24 cellular contexts compared by ENCODE assay signal in genomic region chr20:62978559-62978938, GRCh38. TPM values are rescaled to one million over a fixed set of nuclear protein-coding genes. Genes with fewer than 3 reads are reported as not detected.
DNase-seq lines count a peak whose midpoint lies in the region; ATAC-seq and FAIRE-seq lines count a peak whose summit lies in the region.
"Had no signal": no experiment of that assay in that cellular context is flagged by ENCODE, and none has a peak within 500 bp of the region (broad histone marks: within the 10 kb centered on the region; RNA-seq: fewer than 3 reads in every experiment).

No MANE protein-coding gene starts in this region.

- no peak for DNase-seq in activated CD4-positive, alpha-beta T cell treated with anti-CD3 and anti-CD28 coated beads, Interleukin-2, amount 10 ng/mL, durations not matched to agents 24 days and 14 days
- DNase-seq in activated CD4-positive, alpha-beta T cell treated with anti-CD3 and anti-CD28 coated beads for 36 hours = no peak
- DNase-seq in RPMI8226 (peak; percentile 24), naive B cell (no peak), GM19239 (ENCODE audit: insufficient read length, low spot score) (no peak), SW480 (ENCODE audit: low spot score) (no peak)
- DNase-seq in activated CD4-positive, alpha-beta T cell treated with anti-CD3 and anti-CD28 coated beads, Interleukin-2, amount 50 U/mL, for 1 hour = no peak
- DNase-seq: activated naive CD4-positive, alpha-beta T cell treated with Interleukin-2 at 50 U/mL for 16 hours; COR-L47; dorsolateral prefrontal cortex; H9; NCI-H2029; NCI-H510A treated with DMSO at 0.1 percent for 48 hours; uterus had no signal

- CTCF ChIA-PET in activated CD4-positive, alpha-beta T cell treated with anti-CD3 and anti-CD28 coated beads for 36 hours (lab: Charles Lee) = interaction anchor here (0.6 to 3.8 kb wide), 4 partner anchors 8 to 71 kb away, joined by 3 to 27 read pairs (median 4); no protein-coding TSS in a partner anchor

- peaks cover 50% of the 10 kb centered on the region for H3K27me3 Mint-ChIP-seq in activated CD4-positive, alpha-beta T cell treated with anti-CD3 and anti-CD28 coated beads, Interleukin-2, amount 10 ng/mL, durations not matched to agents 24 days and 14 days
- H3K27me3 Mint-ChIP-seq in activated CD4-positive, alpha-beta T cell treated with anti-CD3 and anti-CD28 coated beads for 36 hours = peaks cover 51% of the 10 kb centered on the region
- H3K27me3 Mint-ChIP-seq in naive B cell = peaks cover 43 to 85% (median 59%) of the 10 kb centered on the region in 3 donors

- H3K4me3 Mint-ChIP-seq in activated CD4-positive, alpha-beta T cell treated with anti-CD3 and anti-CD28 coated beads, Interleukin-2, amount 10 ng/mL, durations not matched to agents 24 days and 14 days = peak overlapping the region; percentile 56
- H3K4me3 Mint-ChIP-seq in activated CD4-positive, alpha-beta T cell treated with anti-CD3 and anti-CD28 coated beads for 36 hours = no peak overlapping the region
- H3K4me3 Mint-ChIP-seq in naive B cell = peak overlapping the region; percentile 29 to 88 (median 80)
- H3K4me3 Mint-ChIP-seq: brain, H9, nephron, WTC11 had no signal

- no peak for FAIRE-seq in GM19239 (lab: Jason Lieb, UNC)
- FAIRE-seq: A204.1 had no signal

- H3K36me3 Mint-ChIP-seq in activated CD4-positive, alpha-beta T cell treated with anti-CD3 and anti-CD28 coated beads, Interleukin-2, amount 10 ng/mL, durations not matched to agents 24 days and 14 days (ENCODE audit: low read depth) = no peaks in the 10 kb centered on the region
- H3K36me3 Mint-ChIP-seq in activated CD4-positive, alpha-beta T cell treated with anti-CD3 and anti-CD28 coated beads for 36 hours (ENCODE audit: low read depth) = no peaks in the 10 kb centered on the region
- H3K36me3 Mint-ChIP-seq in naive B cell = no peaks in the 10 kb centered on the region
- H3K36me3 Mint-ChIP-seq: brain, WTC11 had no signal

- ATAC-seq in activated CD4-positive, alpha-beta T cell treated with anti-CD3 and anti-CD28 coated beads for 36 hours = no peak
- ATAC-seq in HG02970 (IDR thresholded peaks at IDR 0.05; ENCODE audit: low FRiP score, unreplicated experiment) (peak; percentile 7), naive B cell (ENCODE audit: low read depth in 2 of 2) (no peak)
- ATAC-seq: Panc1 had no signal

- H3K4me1 Mint-ChIP-seq in activated CD4-positive, alpha-beta T cell treated with anti-CD3 and anti-CD28 coated beads, Interleukin-2, amount 10 ng/mL, durations not matched to agents 24 days and 14 days = peaks cover 21% of the 10 kb centered on the region
- H3K4me1 Mint-ChIP-seq in activated CD4-positive, alpha-beta T cell treated with anti-CD3 and anti-CD28 coated beads for 36 hours = peaks cover 27% of the 10 kb centered on the region
- peaks cover 28 to 58% (median 42%) of the 10 kb centered on the region in 3 donors for H3K4me1 Mint-ChIP-seq in naive B cell

- H3K27ac Mint-ChIP-seq in activated CD4-positive, alpha-beta T cell treated with anti-CD3 and anti-CD28 coated beads, Interleukin-2, amount 10 ng/mL, durations not matched to agents 24 days and 14 days = no peak overlapping the region
- H3K27ac Mint-ChIP-seq in activated CD4-positive, alpha-beta T cell treated with anti-CD3 and anti-CD28 coated beads for 36 hours = no peak overlapping the region
- peak overlapping the region; percentile 82 to 98 (median 92) for H3K27ac Mint-ChIP-seq in naive B cell
- H3K27ac Mint-ChIP-seq: H9, nephron, WTC11 had no signal

- intact Hi-C loops in activated CD4-positive, alpha-beta T cell treated with anti-CD3 and anti-CD28 coated beads, Interleukin-2, amount 10 ng/mL, durations not matched to agents 24 days and 14 days (cut with micrococcal nuclease) = no loop called here
- intact Hi-C loops in activated CD4-positive, alpha-beta T cell treated with anti-CD3 and anti-CD28 coated beads for 36 hours (cut with DNase I, micrococcal nuclease) = no loop called here

- POLR2A ChIA-PET in activated CD4-positive, alpha-beta T cell treated with anti-CD3 and anti-CD28 coated beads for 36 hours (lab: Charles Lee) = no interaction called here

- no peaks in the 10 kb centered on the region for H3K9me3 Mint-ChIP-seq in activated CD4-positive, alpha-beta T cell treated with anti-CD3 and anti-CD28 coated beads, Interleukin-2, amount 10 ng/mL, durations not matched to agents 24 days and 14 days
- no peaks in the 10 kb centered on the region for H3K9me3 Mint-ChIP-seq in activated CD4-positive, alpha-beta T cell treated with anti-CD3 and anti-CD28 coated beads for 36 hours (ENCODE audit: low read depth)
- H3K9me3 Mint-ChIP-seq in naive B cell = no peaks in the 10 kb centered on the region
- H3K9me3 Mint-ChIP-seq: H9, WTC11 had no signal

RNA-seq across cellular contexts. Expression of gene SLC17A9, which starts 26.0 kb away (rescaled TPM):
- 13.0 and 14.0 TPM in 2 replicates for total RNA-seq in activated CD4-positive, alpha-beta T cell treated with anti-CD3 and anti-CD28 coated beads, Interleukin-2, amount 10 ng/mL, durations not matched to agents 24 days and 14 days
- 10 to 100 TPM; 16.2 to 16.5 TPM for total RNA-seq in activated CD4-positive, alpha-beta T cell treated with anti-CD3 and anti-CD28 coated beads for 36 hours
- polyA plus RNA-seq in naive B cell (ENCODE audit: low read depth in 6 of 6) = 1 to 10 TPM; 3.1 to 10.0 (median 5.1) TPM

RNA-seq across cellular contexts. Expression of gene BHLHE23, which starts 28.2 kb away (rescaled TPM):
- not detected in 2 replicates for total RNA-seq in activated CD4-positive, alpha-beta T cell treated with anti-CD3 and anti-CD28 coated beads, Interleukin-2, amount 10 ng/mL, durations not matched to agents 24 days and 14 days
- not detected for total RNA-seq in activated CD4-positive, alpha-beta T cell treated with anti-CD3 and anti-CD28 coated beads for 36 hours
- polyA plus RNA-seq in naive B cell (ENCODE audit: low read depth in 6 of 6) = not detected
- total RNA-seq: dorsolateral prefrontal cortex, esophagus mucosa, glomerular endothelial cell, HT-29, lung, uterus had no signal
- polyA plus RNA-seq: lung had no signal

RNA-seq across cellular contexts. Expression of gene GID8, which starts 40.6 kb away (rescaled TPM):
- total RNA-seq in activated CD4-positive, alpha-beta T cell treated with anti-CD3 and anti-CD28 coated beads, Interleukin-2, amount 10 ng/mL, durations not matched to agents 24 days and 14 days = 50.0 and 58.0 TPM in 2 replicates
- 10 to 100 TPM; 30.7 to 39.9 TPM for total RNA-seq in activated CD4-positive, alpha-beta T cell treated with anti-CD3 and anti-CD28 coated beads for 36 hours
- 10 to 100 TPM; 15.7 to 19.7 (median 17.8) TPM for polyA plus RNA-seq in naive B cell (ENCODE audit: low read depth in 6 of 6)

RNA-seq across cellular contexts. Expression of gene DIDO1, which starts 52.2 kb away (rescaled TPM):
- 58.5 and 61.2 TPM in 2 replicates for total RNA-seq in activated CD4-positive, alpha-beta T cell treated with anti-CD3 and anti-CD28 coated beads, Interleukin-2, amount 10 ng/mL, durations not matched to agents 24 days and 14 days
- total RNA-seq in activated CD4-positive, alpha-beta T cell treated with anti-CD3 and anti-CD28 coated beads for 36 hours = 10 to 100 TPM; 43.7 to 49.7 TPM
- 10 to 100 TPM; 24.3 to 39.9 (median 28.3) TPM for polyA plus RNA-seq in naive B cell (ENCODE audit: low read depth in 6 of 6)

Comparison
In these comparisons a context has a peak if more than half of its experiments do, and no peak if none do; other contexts are left out.
1. H3K27ac Mint-ChIP-seq: peak in naive B cell (6 of 6); none in activated CD4-positive, alpha-beta T cell treated with anti-CD3 and anti-CD28 coated beads, Interleukin-2, amount 10 ng/mL, durations not matched to agents 24 days and 14 days (single experiment) and activated CD4-positive, alpha-beta T cell treated with anti-CD3 and anti-CD28 coated beads for 36 hours (single experiment).